In genomic region chr3:193660698-193661400, GRCh38 we compare ENCODE assay signal across 1 cellular context.
TF ChIP-seq lines count a peak whose summit lies in the region.

No MANE protein-coding gene starts in this region.

TF ChIP-seq in K562, 482 proteins besides CTCF, POLR2A, EP300 and RAD21 (continued from another document and continues in another):
- TF ChIP-seq, protein P1, sequence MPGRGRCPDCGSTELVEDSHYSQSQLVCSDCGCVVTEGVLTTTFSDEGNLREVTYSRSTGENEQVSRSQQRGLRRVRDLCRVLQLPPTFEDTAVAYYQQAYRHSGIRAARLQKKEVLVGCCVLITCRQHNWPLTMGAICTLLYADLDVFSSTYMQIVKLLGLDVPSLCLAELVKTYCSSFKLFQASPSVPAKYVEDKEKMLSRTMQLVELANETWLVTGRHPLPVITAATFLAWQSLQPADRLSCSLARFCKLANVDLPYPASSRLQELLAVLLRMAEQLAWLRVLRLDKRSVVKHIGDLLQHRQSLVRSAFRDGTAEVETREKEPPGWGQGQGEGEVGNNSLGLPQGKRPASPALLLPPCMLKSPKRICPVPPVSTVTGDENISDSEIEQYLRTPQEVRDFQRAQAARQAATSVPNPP (IDR thresholded peaks at IDR 0.05; ENCODE audit: borderline replicate concordance, insufficient read depth, insufficient read length): no peak
- TF ChIP-seq JUN (IDR thresholded peaks at IDR 0.05; ENCODE audit: borderline replicate concordance, low read depth, low read length): no peak
- TF ChIP-seq JUN (CRISPR knock-in tag; IDR thresholded peaks at IDR 0.05; ENCODE audit: borderline replicate concordance): no peak
- TF ChIP-seq, protein P2, sequence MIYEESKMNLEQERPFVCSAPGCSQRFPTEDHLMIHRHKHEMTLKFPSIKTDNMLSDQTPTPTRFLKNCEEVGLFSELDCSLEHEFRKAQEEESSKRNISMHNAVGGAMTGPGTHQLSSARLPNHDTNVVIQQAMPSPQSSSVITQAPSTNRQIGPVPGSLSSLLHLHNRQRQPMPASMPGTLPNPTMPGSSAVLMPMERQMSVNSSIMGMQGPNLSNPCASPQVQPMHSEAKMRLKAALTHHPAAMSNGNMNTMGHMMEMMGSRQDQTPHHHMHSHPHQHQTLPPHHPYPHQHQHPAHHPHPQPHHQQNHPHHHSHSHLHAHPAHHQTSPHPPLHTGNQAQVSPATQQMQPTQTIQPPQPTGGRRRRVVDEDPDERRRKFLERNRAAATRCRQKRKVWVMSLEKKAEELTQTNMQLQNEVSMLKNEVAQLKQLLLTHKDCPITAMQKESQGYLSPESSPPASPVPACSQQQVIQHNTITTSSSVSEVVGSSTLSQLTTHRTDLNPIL (CRISPR knock-in tag; IDR thresholded peaks at IDR 0.05): no peak
- peak; percentile 99 for TF ChIP-seq CXXC5 (CRISPR knock-in tag; IDR thresholded peaks at IDR 0.05)
- TF ChIP-seq, protein P3, sequence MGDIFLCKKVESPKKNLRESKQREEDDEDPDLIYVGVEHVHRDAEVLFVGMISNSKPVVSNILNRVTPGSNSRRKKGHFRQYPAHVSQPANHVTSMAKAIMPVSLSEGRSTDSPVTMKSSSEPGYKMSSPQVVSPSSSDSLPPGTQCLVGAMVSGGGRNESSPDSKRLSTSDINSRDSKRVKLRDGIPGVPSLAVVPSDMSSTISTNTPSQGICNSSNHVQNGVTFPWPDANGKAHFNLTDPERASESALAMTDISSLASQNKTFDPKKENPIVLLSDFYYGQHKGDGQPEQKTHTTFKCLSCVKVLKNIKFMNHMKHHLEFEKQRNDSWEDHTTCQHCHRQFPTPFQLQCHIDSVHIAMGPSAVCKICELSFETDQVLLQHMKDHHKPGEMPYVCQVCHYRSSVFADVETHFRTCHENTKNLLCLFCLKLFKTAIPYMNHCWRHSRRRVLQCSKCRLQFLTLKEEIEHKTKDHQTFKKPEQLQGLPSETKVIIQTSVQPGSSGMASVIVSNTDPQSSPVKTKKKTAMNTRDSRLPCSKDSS (IDR thresholded peaks at IDR 0.05; ENCODE audit: low read depth, partially characterized antibody): no peak
- peak; percentile 71 to 98; a peak in 3 of 4 replicates for TF ChIP-seq TBL1XR1 (IDR thresholded peaks at IDR 0.05; ENCODE audit: low read length in 2 of 2)
- TF ChIP-seq GABPB2 (CRISPR knock-in tag; conservative IDR thresholded peaks at IDR 0.05): no peak
- no peak for TF ChIP-seq POLR2H (tag; IDR thresholded peaks at IDR 0.05; ENCODE audit: low read depth)
- no peak for TF ChIP-seq ZNF512 (tag; IDR thresholded peaks at IDR 0.05)
- TF ChIP-seq SETDB1 (IDR thresholded peaks at IDR 0.05; ENCODE audit: low read length): no peak
- 0 out of 2 replicates have a peak, but pooled peaks have one; percentile 37 for TF ChIP-seq TEAD2 (tag; IDR thresholded peaks at IDR 0.05)
- 0 out of 2 replicates have a peak, but pooled peaks have one; percentile 49 for TF ChIP-seq PTTG1 (tag; IDR thresholded peaks at IDR 0.05; ENCODE audit: low read depth)
- TF ChIP-seq ESRRB (CRISPR knock-in tag; IDR thresholded peaks at IDR 0.05; ENCODE audit: borderline replicate concordance): no peak
- TF ChIP-seq CTBP1 (IDR thresholded peaks at IDR 0.05; ENCODE audit: borderline replicate concordance): peak; percentile 90; the same call in 1 of the 2 replicates
- TF ChIP-seq PHF8 (IDR thresholded peaks at IDR 0.05; ENCODE audit: borderline replicate concordance, low read length): no peak
- TF ChIP-seq HEY1 (CRISPR knock-in tag; IDR thresholded peaks at IDR 0.05; ENCODE audit: borderline replicate concordance): 0 out of 2 replicates have a peak, but pooled peaks have one; percentile 29
- TF ChIP-seq SNIP1 (IDR thresholded peaks at IDR 0.05; ENCODE audit: low read depth): no peak
- TF ChIP-seq PREB (CRISPR knock-in tag; IDR thresholded peaks at IDR 0.05): no peak
- TF ChIP-seq MYC (IDR thresholded peaks at IDR 0.05; ENCODE audit: low read depth, low read length): peak; percentile 91
- TF ChIP-seq MYC (CRISPR knock-in tag; IDR thresholded peaks at IDR 0.05; ENCODE audit: borderline replicate concordance, low read depth): peak; percentile 61; the same call in 1 of the 2 replicates
- peak; percentile 96 for TF ChIP-seq CCNT2 (IDR thresholded peaks at IDR 0.05; ENCODE audit: borderline replicate concordance, extremely low read depth, insufficient read length, low read depth, low read length)
- peak; percentile 94 for TF ChIP-seq SMAD1 (IDR thresholded peaks at IDR 0.05; ENCODE audit: low read depth, low read length, partially characterized antibody)
- TF ChIP-seq ZNF561 (CRISPR knock-in tag; conservative IDR thresholded peaks at IDR 0.05): no peak
- no peak for TF ChIP-seq NFE2L1 (tag; IDR thresholded peaks at IDR 0.05; ENCODE audit: borderline replicate concordance, low read depth)
- no peak for TF ChIP-seq REST (CRISPR knock-in tag; IDR thresholded peaks at IDR 0.05; ENCODE audit: low read depth)
- TF ChIP-seq, protein P4, sequence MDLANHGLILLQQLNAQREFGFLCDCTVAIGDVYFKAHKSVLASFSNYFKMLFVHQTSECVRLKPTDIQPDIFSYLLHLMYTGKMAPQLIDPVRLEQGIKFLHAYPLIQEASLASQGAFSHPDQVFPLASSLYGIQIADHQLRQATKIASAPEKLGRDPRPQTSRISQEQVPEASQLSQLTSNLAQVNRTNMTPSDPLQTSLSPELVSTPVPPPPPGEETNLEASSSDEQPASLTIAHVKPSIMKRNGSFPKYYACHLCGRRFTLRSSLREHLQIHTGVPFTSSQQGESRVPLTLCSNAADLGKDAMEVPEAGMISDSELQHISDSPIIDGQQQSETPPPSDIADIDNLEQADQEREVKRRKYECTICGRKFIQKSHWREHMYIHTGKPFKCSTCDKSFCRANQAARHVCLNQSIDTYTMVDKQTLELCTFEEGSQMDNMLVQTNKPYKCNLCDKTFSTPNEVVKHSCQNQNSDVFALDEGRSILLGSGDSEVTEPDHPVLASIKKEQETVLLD (IDR thresholded peaks at IDR 0.05): peak; percentile 70; the same call in 1 of the 2 replicates
- TF ChIP-seq ZNF639 (CRISPR knock-in tag; conservative IDR thresholded peaks at IDR 0.05 in 1 of 2, IDR thresholded peaks at IDR 0.05 in 1 of 2): peak in 1 of 2 experiments; percentile 95; a peak in 2 of 4 replicates
- peak; percentile 73; the same call in 1 of the 2 replicates for TF ChIP-seq DDX20 (tag; IDR thresholded peaks at IDR 0.05; ENCODE audit: low read depth)
- TF ChIP-seq ZNF3 (CRISPR knock-in tag; IDR thresholded peaks at IDR 0.05): no peak
- no peak for TF ChIP-seq FOXK1 (CRISPR knock-in tag; IDR thresholded peaks at IDR 0.05; ENCODE audit: borderline replicate concordance)
- no peak for TF ChIP-seq BRF1 (IDR thresholded peaks at IDR 0.05; ENCODE audit: borderline replicate concordance, extremely low read depth, insufficient read length)
- TF ChIP-seq ZBTB17 (CRISPR knock-in tag; IDR thresholded peaks at IDR 0.05): peak; percentile 49; the same call in 1 of the 2 replicates
- no peak for TF ChIP-seq DIDO1 (tag; IDR thresholded peaks at IDR 0.05; ENCODE audit: low read depth)
- peak; percentile 32 for TF ChIP-seq RBBP5 (IDR thresholded peaks at IDR 0.05; ENCODE audit: borderline replicate concordance, insufficient read depth, low read length, poor library complexity, severe bottlenecking)
- no peak for TF ChIP-seq TCF7L2 (IDR thresholded peaks at IDR 0.05; ENCODE audit: low read depth, low read length)
- no peak for TF ChIP-seq RHOXF2B (CRISPR knock-in tag; conservative IDR thresholded peaks at IDR 0.05)
- no peak for TF ChIP-seq PRDM10 (IDR thresholded peaks at IDR 0.05; ENCODE audit: partially characterized antibody)
- no peak for TF ChIP-seq ARID2 (IDR thresholded peaks at IDR 0.05)
- TF ChIP-seq ZNF668 (CRISPR knock-in tag; IDR thresholded peaks at IDR 0.05): no peak; the same call in 1 of the 2 replicates
- peak; percentile 73; the same call in 1 of the 2 replicates for TF ChIP-seq BHLHE40 (IDR thresholded peaks at IDR 0.05; ENCODE audit: low read length)
- TF ChIP-seq SFPQ (IDR thresholded peaks at IDR 0.05; ENCODE audit: low read depth, low read length): no peak
